In genomic region chr3:31568649-31569048, GRCh38 we compare ENCODE assay signal across 24 cellular contexts.
"Had no signal": no experiment of that assay in that cellular context is flagged by ENCODE, and none has a peak within 500 bp of the region (broad histone marks: within the 10 kb centered on the region; RNA-seq: fewer than 3 reads in every experiment).

No MANE protein-coding gene starts in this region.

- H3K9me3 ChIP-seq: gastroesophageal sphincter, heart left ventricle, left lung, prostate gland, right atrium auricular region, sigmoid colon, thyroid gland had no signal

- ATAC-seq: esophagus mucosa; gastroesophageal sphincter; heart left ventricle; left cardiac atrium; left lung; naive thymus-derived CD8-positive, alpha-beta T cell; stimulated activated naive CD8-positive, alpha-beta T cell treated with anti-CD3 and anti-CD28 coated beads, Interleukin-15, amount 100 ng/mL, for 72 hours had no signal

- H3K36me3 Mint-ChIP-seq: naive thymus-derived CD8-positive, alpha-beta T cell had no signal

- H3K36me3 ChIP-seq: gastroesophageal sphincter, heart left ventricle, left lung, prostate gland, right atrium auricular region, sigmoid colon, thyroid gland had no signal

- H2AFZ ChIP-seq: hepatocyte had no signal

- H3K4me3 ChIP-seq: dorsolateral prefrontal cortex, gastroesophageal sphincter, heart left ventricle, hepatocyte, left lung, prostate gland, right atrium auricular region, sigmoid colon, thyroid gland had no signal

- H3K4me2 ChIP-seq: hepatocyte had no signal

- H3K27ac ChIP-seq: dorsolateral prefrontal cortex, epithelial cell of prostate, gastroesophageal sphincter, hepatocyte, left lung, prostate gland, right atrium auricular region, sigmoid colon, thyroid gland had no signal

- DNase-seq: cortex of kidney; dorsolateral prefrontal cortex; effector CD4-positive, alpha-beta T cell; foreskin fibroblast; heart left ventricle; left cardiac atrium; left lung; mesenchymal stem cell; midbrain; naive thymus-derived CD8-positive, alpha-beta T cell; nephron progenitor cell; nucleus accumbens; sigmoid colon; stimulated activated CD4-positive, alpha-beta T cell treated with anti-CD3 and anti-CD28 coated beads, Interleukin-2, amount 100 ng/mL, for 48 hours; stimulated activated naive CD4-positive, alpha-beta T cell; stimulated activated naive CD8-positive, alpha-beta T cell treated with anti-CD3 and anti-CD28 coated beads, Interleukin-15, amount 100 ng/mL, for 72 hours; thyroid gland had no signal

- H3K27me3 Mint-ChIP-seq: naive thymus-derived CD8-positive, alpha-beta T cell; stimulated activated naive CD8-positive, alpha-beta T cell treated with anti-CD3 and anti-CD28 coated beads, Interleukin-15, amount 100 ng/mL, for 72 hours; type B pancreatic cell had no signal

- H3K4me3 Mint-ChIP-seq: nephron progenitor cell, type B pancreatic cell had no signal

- H3K27me3 ChIP-seq: dorsolateral prefrontal cortex, gastroesophageal sphincter, heart left ventricle, hepatocyte, left lung, right atrium auricular region, sigmoid colon, thyroid gland had no signal

- H3K27ac Mint-ChIP-seq: nephron progenitor cell; stimulated activated naive CD8-positive, alpha-beta T cell treated with anti-CD3 and anti-CD28 coated beads, Interleukin-15, amount 100 ng/mL, for 72 hours; type B pancreatic cell had no signal

- H3K9me3 Mint-ChIP-seq: naive thymus-derived CD8-positive, alpha-beta T cell; nephron progenitor cell; stimulated activated naive CD8-positive, alpha-beta T cell treated with anti-CD3 and anti-CD28 coated beads, Interleukin-15, amount 100 ng/mL, for 72 hours had no signal

- H3K4me1 ChIP-seq: prostate gland had no signal
